25 cellular contexts compared by ENCODE assay signal in genomic region chr3:59663076-59663850, GRCh38.
"Had no signal": no experiment of that assay in that cellular context is flagged by ENCODE, and none has a peak within 500 bp of the region (broad histone marks: within the 10 kb centered on the region; RNA-seq: fewer than 3 reads in every experiment).

No MANE protein-coding gene starts in this region.

- H3K36me3 ChIP-seq: left ventricle myocardium inferior, ovary, stomach, tibial artery, vagina had no signal

- H3K36me3 Mint-ChIP-seq: naive thymus-derived CD4-positive, alpha-beta T cell; natural killer cell treated with Interleukin-12 subunit alpha and Interleukin-12 subunit beta and Interleukin-15 and Interleukin-18, amount 100 ng/mL, for 72 hours; stimulated activated naive B cell treated with anti-CD40 and anti-IgM and Interleukin-4, amounts not matched to agents 10 μg/mL and 1 μg/mL and 100 μg/mL, for 72 hours; type B pancreatic cell had no signal

- H3K4me1 Mint-ChIP-seq: immature natural killer cell; naive thymus-derived CD4-positive, alpha-beta T cell; stimulated activated naive B cell treated with anti-CD40 and anti-IgM and Interleukin-4, amounts not matched to agents 10 μg/mL and 1 μg/mL and 100 μg/mL, for 72 hours had no signal

- H3K27me3 ChIP-seq: ovary, stomach, testis, tibial artery, vagina had no signal

- H3K4me3 Mint-ChIP-seq: immature natural killer cell; naive thymus-derived CD4-positive, alpha-beta T cell; natural killer cell treated with Interleukin-12 subunit alpha and Interleukin-12 subunit beta and Interleukin-15 and Interleukin-18, amount 100 ng/mL, for 72 hours; stimulated activated naive B cell treated with anti-CD40 and anti-IgM and Interleukin-4, amounts not matched to agents 10 μg/mL and 1 μg/mL and 100 μg/mL, for 72 hours had no signal

- H3K4me1 ChIP-seq: left ventricle myocardium inferior, testis, vagina had no signal

- ATAC-seq: mucosa of descending colon; naive thymus-derived CD4-positive, alpha-beta T cell; natural killer cell treated with Interleukin-12 subunit alpha and Interleukin-12 subunit beta and Interleukin-15 and Interleukin-18, amount 100 ng/mL, for 72 hours; stimulated activated naive B cell treated with anti-CD40 and anti-IgM and Interleukin-4, amounts not matched to agents 10 μg/mL and 1 μg/mL and 100 μg/mL, for 72 hours; stimulated activated naive CD8-positive, alpha-beta T cell treated with anti-CD3 and anti-CD28 coated beads, Interleukin-15, Interleukin-2, amounts not matched to agents 100 U/mL and 50 U/mL, for 24 hours had no signal

- H3K4me3 ChIP-seq: left ventricle myocardium inferior, lung, mucosa of descending colon, ovary, skin epidermis, stomach, testis, tibial artery, vagina had no signal

- H3K27ac ChIP-seq: left ventricle myocardium inferior, ovary, skin epidermis, testis, vagina had no signal

- H3K9me3 Mint-ChIP-seq: immature natural killer cell; natural killer cell treated with Interleukin-12 subunit alpha and Interleukin-12 subunit beta and Interleukin-15 and Interleukin-18, amount 100 ng/mL, for 72 hours; type B pancreatic cell had no signal

- DNase-seq: hippocampal formation; immature natural killer cell; islet precursor cell; left ventricle myocardium inferior; midbrain; mucosa of descending colon; naive thymus-derived CD4-positive, alpha-beta T cell; ovary; retina; right cardiac atrium; stimulated activated CD4-positive, alpha-beta T cell treated with anti-CD3 and anti-CD28 coated beads, Interleukin-12 subunit alpha, Interleukin-12 subunit beta, amount 100 ng/mL, for 4 hours; stimulated activated CD4-positive, alpha-beta T cell treated with anti-CD3 and anti-CD28 coated beads, Interleukin-15, amount 100 ng/mL, for 24 hours; stimulated activated CD4-positive, alpha-beta T cell treated with anti-CD3 and anti-CD28 coated beads, Interleukin-2, amount 100 ng/mL, for 24 hours; stimulated activated CD4-positive, alpha-beta T cell treated with anti-CD3 and anti-CD28 coated beads, Interleukin-4, amount 100 ng/mL, for 1 hour; stimulated activated naive B cell treated with anti-CD40 and anti-IgM and Interleukin-4, amounts not matched to agents 10 μg/mL and 1 μg/mL and 100 μg/mL, for 72 hours; stimulated activated naive CD8-positive, alpha-beta T cell treated with anti-CD3 and anti-CD28 coated beads, Interleukin-15, Interleukin-2, amounts not matched to agents 100 U/mL and 50 U/mL, for 24 hours; stomach; testis; tibial artery had no signal

- H3K27ac Mint-ChIP-seq: natural killer cell treated with Interleukin-12 subunit alpha and Interleukin-12 subunit beta and Interleukin-15 and Interleukin-18, amount 100 ng/mL, for 72 hours; progenitor cell of endocrine pancreas; stimulated activated naive B cell treated with anti-CD40 and anti-IgM and Interleukin-4, amounts not matched to agents 10 μg/mL and 1 μg/mL and 100 μg/mL, for 72 hours; type B pancreatic cell had no signal

- H3K9me3 ChIP-seq: left ventricle myocardium inferior, mucosa of descending colon, ovary, stomach, testis, tibial artery, vagina had no signal

- H3K27me3 Mint-ChIP-seq: naive thymus-derived CD4-positive, alpha-beta T cell; natural killer cell treated with Interleukin-12 subunit alpha and Interleukin-12 subunit beta and Interleukin-15 and Interleukin-18, amount 100 ng/mL, for 72 hours had no signal
